In the genomic region with DNA sequence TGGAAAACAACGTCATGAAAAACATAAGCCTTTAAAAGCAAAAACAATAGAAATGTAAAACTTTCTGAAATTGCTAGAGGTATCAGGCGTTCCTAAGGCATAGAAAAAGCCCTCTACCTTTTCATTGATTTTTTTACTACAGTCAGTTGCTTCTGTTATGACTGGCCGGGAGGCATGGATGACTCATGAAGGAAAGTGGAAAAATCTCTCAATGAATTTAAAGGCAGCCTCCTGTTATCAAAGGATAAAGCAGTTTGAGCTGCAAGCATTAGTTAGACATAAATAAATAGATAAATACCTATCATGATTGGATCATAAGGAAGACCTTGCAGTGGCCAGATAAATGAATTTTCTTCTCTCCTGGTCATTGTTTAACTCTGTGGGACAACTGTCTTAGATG, we compare ENCODE assay signal across 1 cellular context.
TF ChIP-seq lines count a peak whose summit lies in the region.

No MANE protein-coding gene starts in this region.

TF ChIP-seq in HepG2, 621 proteins besides CTCF, POLR2A, EP300 and RAD21 (continued from another document):
- no peak for TF ChIP-seq ATF2 (CRISPR knock-in tag; IDR thresholded peaks at IDR 0.05)
- TF ChIP-seq BCLAF1 (IDR thresholded peaks at IDR 0.05) = no peak
- no peak for TF ChIP-seq NPAS2 (CRISPR knock-in tag; IDR thresholded peaks at IDR 0.05; ENCODE audit: borderline replicate concordance)
- TF ChIP-seq NFATC3 (CRISPR knock-in tag; IDR thresholded peaks at IDR 0.05) = no peak
- TF ChIP-seq HDAC2 (CRISPR knock-in tag; IDR thresholded peaks at IDR 0.05) = no peak
- no peak for TF ChIP-seq ZNF230 (CRISPR knock-in tag; IDR thresholded peaks at IDR 0.05)
- no peak for TF ChIP-seq ZNF816 (CRISPR knock-in tag; IDR thresholded peaks at IDR 0.05; ENCODE audit: borderline replicate concordance)
- TF ChIP-seq ZNF296 (CRISPR knock-in tag; conservative IDR thresholded peaks at IDR 0.05) = no peak
- no peak for TF ChIP-seq ZSCAN5A (CRISPR knock-in tag; IDR thresholded peaks at IDR 0.05; ENCODE audit: borderline replicate concordance)
- TF ChIP-seq, protein P1, sequence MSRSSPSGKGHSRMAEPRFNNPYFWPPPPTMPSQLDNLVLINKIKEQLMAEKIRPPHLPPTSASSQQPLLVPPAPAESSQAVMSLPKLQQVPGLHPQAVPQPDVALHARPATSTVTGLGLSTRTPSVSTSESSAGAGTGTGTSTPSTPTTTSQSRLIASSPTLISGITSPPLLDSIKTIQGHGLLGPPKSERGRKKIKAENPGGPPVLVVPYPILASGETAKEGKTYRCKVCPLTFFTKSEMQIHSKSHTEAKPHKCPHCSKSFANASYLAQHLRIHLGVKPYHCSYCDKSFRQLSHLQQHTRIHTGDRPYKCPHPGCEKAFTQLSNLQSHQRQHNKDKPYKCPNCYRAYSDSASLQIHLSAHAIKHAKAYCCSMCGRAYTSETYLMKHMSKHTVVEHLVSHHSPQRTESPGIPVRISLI (CRISPR knock-in tag; IDR thresholded peaks at IDR 0.05; ENCODE audit: borderline replicate concordance) = no peak
- no peak for TF ChIP-seq ZNF318 (CRISPR knock-in tag; IDR thresholded peaks at IDR 0.05)
- TF ChIP-seq NCOA2 (CRISPR knock-in tag; IDR thresholded peaks at IDR 0.05) = no peak
- no peak for TF ChIP-seq CREB1 (IDR thresholded peaks at IDR 0.05)
- no peak for TF ChIP-seq CREB1 (CRISPR knock-in tag; IDR thresholded peaks at IDR 0.05)
